ENCODE assay signal across 8 cellular contexts in the genomic region with DNA sequence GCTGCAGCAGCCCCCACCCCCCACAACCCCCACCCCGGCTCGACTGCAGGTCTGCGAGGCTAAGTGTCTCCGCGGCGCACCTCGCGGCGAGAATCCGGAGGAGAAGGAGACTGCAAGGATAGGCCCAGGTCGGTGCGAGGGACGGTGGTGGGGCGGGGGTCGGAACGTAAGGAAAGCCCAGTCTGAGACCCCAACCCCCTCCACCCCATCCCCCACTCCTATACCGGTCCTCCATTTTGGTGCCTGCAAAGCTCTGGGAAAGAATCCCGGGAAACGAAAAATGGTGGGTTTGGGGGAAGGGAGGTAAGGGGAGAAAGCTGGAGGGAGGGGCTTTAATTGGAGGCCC. TPM values are rescaled to one million over a fixed set of nuclear protein-coding genes. Genes with fewer than 3 reads are reported as not detected.
A peak's percentile ranks its signal among the peaks of the same experiment; 100 is the strongest.
DNase-seq lines count a peak whose midpoint lies in the region; ATAC-seq, FAIRE-seq and TF ChIP-seq lines count a peak whose summit lies in the region.

No MANE protein-coding gene starts in this region.

- H3K79me2 ChIP-seq in trophoblast cell (ENCODE audit: control insufficient read depth, insufficient read depth, low read length, poor library complexity): peaks cover 9% of the 10 kb centered on the region

- H3K4me3 ChIP-seq in AG09309 (ENCODE audit: control insufficient read depth, low read depth, low read length) (peak overlapping the region; percentile 91), trophoblast cell (ENCODE audit: low read depth, low read length) (peak overlapping the region; percentile 86)

- H2BK120ac ChIP-seq in trophoblast cell (ENCODE audit: insufficient read depth, low read length, poor library complexity): no peak overlapping the region

- H4K12ac ChIP-seq in trophoblast cell (ENCODE audit: low read depth, low read length): peak overlapping the region; percentile 62

- DNase-seq in AG09309 (ENCODE audit: low read depth): no peak
- peak; percentile 43 for DNase-seq in HEK293T (ENCODE audit: extremely low spot score)
- DNase-seq in activated CD4-positive, alpha-beta memory T cell treated with anti-CD3 and anti-CD28 coated beads, Interleukin-2, amount 10 ng/mL, durations not matched to agents 7 days and 5 days: no peak
- peak; percentile 2 to 25 for DNase-seq in frontal cortex (ENCODE audit: low spot score in 2 of 2)
- DNase-seq in trophoblast cell: no peak
- no peak for DNase-seq in NOMO-1 (lab: John Stamatoyannopoulos, UW; ENCODE audit: unreplicated experiment in 2 of 2)
- DNase-seq in HuH-7.5 (ENCODE audit: low spot score): no peak

- H3K36me3 Mint-ChIP-seq in activated CD4-positive, alpha-beta memory T cell treated with anti-CD3 and anti-CD28 coated beads, Interleukin-2, amount 10 ng/mL, durations not matched to agents 7 days and 5 days (ENCODE audit: low read depth): no peaks in the 10 kb centered on the region

- peak overlapping the region; percentile 75 for H3K27ac ChIP-seq in trophoblast cell (ENCODE audit: low read depth, low read length)

- CTCF ChIA-PET in HEK293T (lab: Yijun Ruan, JAX): interaction anchor here (0.7 kb wide), 1 partner anchor 87 kb away, joined by 4 read pairs; no protein-coding TSS in a partner anchor
- CTCF ChIA-PET in activated CD4-positive, alpha-beta memory T cell treated with anti-CD3 and anti-CD28 coated beads, Interleukin-2, amount 10 ng/mL, durations not matched to agents 7 days and 5 days (lab: Charles Lee): interaction anchor here (1.4 kb wide), 1 partner anchor 34 kb away, joined by 3 read pairs; no protein-coding TSS in a partner anchor

- TF ChIP-seq CTCF in AG09309 (IDR thresholded peaks at IDR 0.05; ENCODE audit: control insufficient read depth, insufficient read depth, low read depth, low read length, missing control alignments): no peak

- no peak overlapping the region for H3K23ac ChIP-seq in trophoblast cell (ENCODE audit: low read length)

- no peak overlapping the region for H4K91ac ChIP-seq in trophoblast cell (ENCODE audit: low read depth, low read length)

- H3K4me2 ChIP-seq in trophoblast cell (ENCODE audit: low read length): peak overlapping the region; percentile 83

- WGBS in trophoblast cell (ENCODE audit: extremely low coverage, insufficient coverage, insufficient read length): no CpG with 5 or more reads among the region's 19 CpGs

- H2AK5ac ChIP-seq in trophoblast cell (ENCODE audit: low read length): no peak overlapping the region

- no peaks in the 10 kb centered on the region for H3K9me3 ChIP-seq in trophoblast cell (ENCODE audit: insufficient read depth, low read depth, low read length)

- H3K79me1 ChIP-seq in trophoblast cell (ENCODE audit: low read length): peaks cover 10% of the 10 kb centered on the region

- H3K27me3 ChIP-seq in trophoblast cell (ENCODE audit: insufficient read depth, low read length): no peaks in the 10 kb centered on the region

- H3K27me3 Mint-ChIP-seq in activated CD4-positive, alpha-beta memory T cell treated with anti-CD3 and anti-CD28 coated beads, Interleukin-2, amount 10 ng/mL, durations not matched to agents 7 days and 5 days: peaks cover 1% of the 10 kb centered on the region

- H3K36me3 ChIP-seq in trophoblast cell (ENCODE audit: control insufficient read depth in 1 of 2, insufficient read depth in 2 of 2, low read length in 2 of 2): peaks cover 3% of the 10 kb centered on the region in 2 experiments

- peak overlapping the region; percentile 77 for H3K14ac ChIP-seq in trophoblast cell (ENCODE audit: low read length)

- H4K8ac ChIP-seq in trophoblast cell (ENCODE audit: low read depth, low read length): peak overlapping the region; percentile 65

- H3K9ac ChIP-seq in trophoblast cell (ENCODE audit: low read length): peak overlapping the region; percentile 78

- ATAC-seq in HG02938 (IDR thresholded peaks at IDR 0.05; ENCODE audit: unreplicated experiment): no peak

- H2BK12ac ChIP-seq in trophoblast cell (ENCODE audit: low read length): no peak overlapping the region

- no peaks in the 10 kb centered on the region for H3K4me1 ChIP-seq in trophoblast cell (ENCODE audit: control insufficient read depth in 1 of 2, insufficient read depth in 2 of 2, low read length in 2 of 2)

- H3K18ac ChIP-seq in trophoblast cell (ENCODE audit: low read length): peak overlapping the region; percentile 92

- H3K9me3 Mint-ChIP-seq in activated CD4-positive, alpha-beta memory T cell treated with anti-CD3 and anti-CD28 coated beads, Interleukin-2, amount 10 ng/mL, durations not matched to agents 7 days and 5 days: no peaks in the 10 kb centered on the region

- POLR2A ChIA-PET in HEK293T (lab: Yijun Ruan, JAX): interaction anchor here (0.6 to 2.5 kb wide), 19 partner anchors 10 to 124 kb away, joined by 3 to 55 read pairs (median 4); a partner anchor contains a TSS
- POLR2A ChIA-PET in activated CD4-positive, alpha-beta memory T cell treated with anti-CD3 and anti-CD28 coated beads, Interleukin-2, amount 10 ng/mL, durations not matched to agents 7 days and 5 days (lab: Charles Lee): no interaction called here

- peaks cover 6% of the 10 kb centered on the region for H3K4me1 Mint-ChIP-seq in activated CD4-positive, alpha-beta memory T cell treated with anti-CD3 and anti-CD28 coated beads, Interleukin-2, amount 10 ng/mL, durations not matched to agents 7 days and 5 days

- no peak overlapping the region for H3K27ac Mint-ChIP-seq in activated CD4-positive, alpha-beta memory T cell treated with anti-CD3 and anti-CD28 coated beads, Interleukin-2, amount 10 ng/mL, durations not matched to agents 7 days and 5 days

- peak overlapping the region; percentile 67 for H3K4me3 Mint-ChIP-seq in activated CD4-positive, alpha-beta memory T cell treated with anti-CD3 and anti-CD28 coated beads, Interleukin-2, amount 10 ng/mL, durations not matched to agents 7 days and 5 days

- peak overlapping the region; percentile 56 for H2BK5ac ChIP-seq in trophoblast cell (ENCODE audit: low read depth, low read length, poor library complexity)

- no peak overlapping the region for H2AFZ ChIP-seq in trophoblast cell (ENCODE audit: insufficient read depth, low read length, poor library complexity)

- FAIRE-seq in frontal cortex (lab: Jason Lieb, UNC): no peak

- H3K4ac ChIP-seq in trophoblast cell (ENCODE audit: low read depth, low read length): no peak overlapping the region

TF ChIP-seq in HEK293T, 16 proteins besides CTCF, POLR2A, EP300 and RAD21:
- no peak for TF ChIP-seq ARNT (IDR thresholded peaks at IDR 0.05)
- TF ChIP-seq FOXK2 (IDR thresholded peaks at IDR 0.05): no peak
- no peak for TF ChIP-seq ELF4 (IDR thresholded peaks at IDR 0.05)
- TF ChIP-seq LEF1 (IDR thresholded peaks at IDR 0.05; ENCODE audit: borderline replicate concordance): no peak
- no peak for TF ChIP-seq FOXA1 (IDR thresholded peaks at IDR 0.05)
- no peak for TF ChIP-seq NFRKB (IDR thresholded peaks at IDR 0.05)
- TF ChIP-seq CTBP1 (IDR thresholded peaks at IDR 0.05; ENCODE audit: borderline replicate concordance): no peak
- no peak for TF ChIP-seq HDGF (IDR thresholded peaks at IDR 0.05; ENCODE audit: borderline replicate concordance)

RNA-seq across cellular contexts. Expression of a gene that starts 0.6 kb away (rescaled TPM):
- total RNA-seq in activated CD4-positive, alpha-beta memory T cell treated with anti-CD3 and anti-CD28 coated beads, Interleukin-2, amount 10 ng/mL, durations not matched to agents 7 days and 5 days: 10 to 100 TPM; 18.6 to 20.0 TPM
- total RNA-seq in frontal cortex: 179 TPM
- polyA plus RNA-seq in trophoblast cell (2013): 300 and 305 TPM in 2 replicates

RNA-seq across cellular contexts. Expression of a gene that starts 20.6 kb away (rescaled TPM):
- 1 to 10 TPM in 1 of 2 experiments, under 1 TPM in 1; 0.50 to 1.0 TPM for total RNA-seq in activated CD4-positive, alpha-beta memory T cell treated with anti-CD3 and anti-CD28 coated beads, Interleukin-2, amount 10 ng/mL, durations not matched to agents 7 days and 5 days
- 27.7 TPM for total RNA-seq in frontal cortex
- polyA plus RNA-seq in trophoblast cell (2013): 233 and 243 TPM in 2 replicates

RNA-seq across cellular contexts. Expression of a gene that starts 46.9 kb away (rescaled TPM):
- not detected for total RNA-seq in activated CD4-positive, alpha-beta memory T cell treated with anti-CD3 and anti-CD28 coated beads, Interleukin-2, amount 10 ng/mL, durations not matched to agents 7 days and 5 days
- total RNA-seq in frontal cortex: 107 TPM
- 4.2 and 4.4 TPM in 2 replicates for polyA plus RNA-seq in trophoblast cell (2013)

Comparison
In these comparisons a context has a peak if more than half of its experiments do, and no peak if none do; other contexts are left out.
1. DNase-seq: peak in HEK293T (single experiment) and frontal cortex (2 of 2); none in AG09309 (single experiment), activated CD4-positive, alpha-beta memory T cell treated with anti-CD3 and anti-CD28 coated beads, Interleukin-2, amount 10 ng/mL, durations not matched to agents 7 days and 5 days (single experiment), trophoblast cell (0 of 2), NOMO-1 (0 of 2) and HuH-7.5 (single experiment).
2. RNA of a gene that starts 20.6 kb away (total RNA-seq): 27.7 TPM in frontal cortex (single experiment); 0.50 to 1.0 TPM in activated CD4-positive, alpha-beta memory T cell treated with anti-CD3 and anti-CD28 coated beads, Interleukin-2, amount 10 ng/mL, durations not matched to agents 7 days and 5 days; every median in the first group is over 10 times any median in the second.
3. RNA of a gene that starts 46.9 kb away (total RNA-seq): 107 TPM in frontal cortex (single experiment); not detected in activated CD4-positive, alpha-beta memory T cell treated with anti-CD3 and anti-CD28 coated beads, Interleukin-2, amount 10 ng/mL, durations not matched to agents 7 days and 5 days; every median in the first group is over 100 times any median in the second.